Comparison of ENCODE assay signal across 9 cellular contexts in genomic region chr1:160951443-160952128, GRCh38. TPM values are rescaled to one million over a fixed set of nuclear protein-coding genes. Genes with fewer than 3 reads are reported as not detected.
DNase-seq lines count a peak whose midpoint lies in the region; ATAC-seq, FAIRE-seq and TF ChIP-seq lines count a peak whose summit lies in the region.
"Had no signal": no experiment of that assay in that cellular context is flagged by ENCODE, and none has a peak within 500 bp of the region (broad histone marks: within the 10 kb centered on the region; RNA-seq: fewer than 3 reads in every experiment).

No MANE protein-coding gene starts in this region.

- ATAC-seq in activated B cell treated with CpG ODN at 0.5 μM for 24 hours (ENCODE audit: low read depth) = peak; percentile 89

- peak; percentile 78 for FAIRE-seq in GM12891 (lab: Jason Lieb, UNC)

- intact Hi-C loops in activated B cell treated with CpG ODN at 0.5 μM for 24 hours (cut with micrococcal nuclease) = loop anchor here (1.0 kb wide), 4 partner anchors 114 to 270 kb away; no protein-coding TSS in a partner anchor

- H3K4me3 Mint-ChIP-seq in activated B cell treated with CpG ODN at 0.5 μM for 24 hours = no peak overlapping the region

- no peaks in the 10 kb centered on the region for H3K9me3 Mint-ChIP-seq in activated B cell treated with CpG ODN at 0.5 μM for 24 hours

- DNase-seq in A172 (ENCODE audit: low spot score) (peak; percentile 78), GM12891 (ENCODE audit: insufficient read length, low spot score) (peak; percentile 53), NAMALWA (ENCODE audit: low spot score) (peak; percentile 90), activated B cell treated with CpG ODN at 0.5 μM for 24 hours (peak; percentile 46), cardiac fibroblast (ENCODE audit: low read depth in 2 of 2) (peak; percentile 53 to 79), left kidney (ENCODE audit: low read depth, low spot score) (peak; percentile 84), NCI-H1436 treated with DMSO at 0.1 percent for 48 hours (lab: John Stamatoyannopoulos, UW) (no peak)
- DNase-seq in stimulated activated CD4-positive, alpha-beta T cell treated with anti-CD3 and anti-CD28 coated beads, Interleukin-4, amount 100 ng/mL, for 48 hours (ENCODE audit: low read depth in 2 of 2) = peak; percentile 57 to 58

- H3K4me3 ChIP-seq in cardiac fibroblast (replicated peaks in 1 of 2; ENCODE audit: low read depth in 2 of 2, low read length in 2 of 2) = no peak overlapping the region

- POLR2A ChIA-PET in activated B cell treated with CpG ODN at 0.5 μM for 24 hours (lab: Charles Lee) = interaction anchor here (0.7 to 1.4 kb wide), 6 partner anchors 114 to 236 kb away, joined by 3 to 6 read pairs (median 3); no protein-coding TSS in a partner anchor

- TF ChIP-seq CTCF in activated B cell treated with CpG ODN at 0.5 μM for 24 hours (IDR thresholded peaks at IDR 0.05) = no peak
- TF ChIP-seq CTCF in cardiac fibroblast (IDR thresholded peaks at IDR 0.05; ENCODE audit: low read depth, low read length) = peak; percentile 72

- H3K27ac Mint-ChIP-seq in activated B cell treated with CpG ODN at 0.5 μM for 24 hours = no peak overlapping the region

- TF ChIP-seq POLR2A in GM12891 (IDR thresholded peaks at IDR 0.05; ENCODE audit: low read depth, low read length) = no peak

- H3K4me1 Mint-ChIP-seq in activated B cell treated with CpG ODN at 0.5 μM for 24 hours = peaks cover 7% of the 10 kb centered on the region

- H3K27me3 Mint-ChIP-seq in activated B cell treated with CpG ODN at 0.5 μM for 24 hours = no peaks in the 10 kb centered on the region

- no peaks in the 10 kb centered on the region for H3K36me3 Mint-ChIP-seq in activated B cell treated with CpG ODN at 0.5 μM for 24 hours (ENCODE audit: low read depth)

- CTCF ChIA-PET in activated B cell treated with CpG ODN at 0.5 μM for 24 hours (lab: Charles Lee) = interaction anchor here (0.6 to 7.7 kb wide), 38 partner anchors 8 to 525 kb away, joined by 3 to 146 read pairs (median 4); partner anchors contain the start of genes CD48 and TSTD1

TF ChIP-seq in GM12891, 5 proteins besides CTCF, POLR2A, EP300 and RAD21:
- no peak for TF ChIP-seq POU2F2 (IDR thresholded peaks at IDR 0.05; ENCODE audit: low read depth, low read length)
- TF ChIP-seq POLR2AphosphoS5 (IDR thresholded peaks at IDR 0.05; ENCODE audit: low read depth, low read length) = no peak
- no peak for TF ChIP-seq SPI1 (IDR thresholded peaks at IDR 0.05; ENCODE audit: low read depth, low read length)
- TF ChIP-seq TAF1 (IDR thresholded peaks at IDR 0.05; ENCODE audit: low read depth, low read length) = no peak
- TF ChIP-seq PAX5 (IDR thresholded peaks at IDR 0.05; ENCODE audit: insufficient read depth, low read length, severe bottlenecking) = no peak
TF ChIP-seq in GM12891: peak in this region for 0.

RNA-seq across cellular contexts. Expression of gene ITLN2, which starts 3.0 kb away (rescaled TPM):
- total RNA-seq in A172 (2014; rRNA removed; shearing (Covaris generic)) = not detected in 2 replicates
- not detected for polyA plus RNA-seq in GM12891 (2012; ENCODE audit: low read depth, missing spikeins)
- not detected in 2 replicates for total RNA-seq in activated B cell treated with CpG ODN at 0.5 μM for 24 hours
- total RNA-seq: subcutaneous adipose tissue had no signal
